In the genomic region with DNA sequence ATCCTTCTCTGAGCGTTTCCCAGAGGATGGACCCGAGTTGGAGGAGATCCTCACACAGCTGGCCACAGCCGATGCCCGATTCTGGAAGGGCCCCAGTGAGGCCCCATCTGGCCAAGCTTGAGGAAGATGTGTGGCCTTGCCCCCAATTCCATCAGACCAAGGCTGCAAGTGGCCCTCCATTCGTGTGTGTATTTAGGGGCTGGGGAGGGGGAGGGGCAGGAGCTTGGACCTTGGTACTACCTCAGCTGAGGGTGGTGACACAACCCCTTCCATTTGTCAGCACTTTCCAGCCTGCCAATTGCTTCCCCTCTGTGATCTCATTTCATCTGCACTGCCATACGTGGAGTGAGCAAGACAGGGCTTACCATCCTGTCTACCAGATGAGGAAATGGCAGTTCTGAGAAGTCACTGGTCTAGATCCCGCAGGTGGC, we compare ENCODE assay signal across 21 cellular contexts. TPM values are rescaled to one million over a fixed set of nuclear protein-coding genes. Genes with fewer than 3 reads are reported as not detected.
DNase-seq lines count a peak whose midpoint lies in the region; TF ChIP-seq lines count a peak whose summit lies in the region.
"Had no signal": no experiment of that assay in that cellular context is flagged by ENCODE, and none has a peak within 500 bp of the region (broad histone marks: within the 10 kb centered on the region; RNA-seq: fewer than 3 reads in every experiment).

No MANE protein-coding gene starts in this region.

- no peak overlapping the region for H3K4me3 Mint-ChIP-seq in activated naive CD4-positive, alpha-beta T cell treated with anti-CD3 and anti-CD28 coated beads, Interleukin-2, amount 10 ng/mL, durations not matched to agents 7 days and 5 days
- H3K4me3 Mint-ChIP-seq in nephron progenitor cell = no peak overlapping the region
- H3K4me3 Mint-ChIP-seq: CD4-positive, alpha-beta T cell; stimulated activated memory B cell treated with anti-CD40 and anti-IgM and Interleukin-4, amounts not matched to agents 10 μg/mL and 1 μg/mL and 100 μg/mL, for 72 hours had no signal

- DNase-seq in activated naive CD4-positive, alpha-beta T cell treated with anti-CD3 and anti-CD28 coated beads, Interleukin-2, amount 10 ng/mL, durations not matched to agents 7 days and 5 days = no peak
- DNase-seq in activated naive CD4-positive, alpha-beta T cell treated with anti-CD3 and anti-CD28 coated beads, Interleukin-2, amount 50 U/mL, for 16 hours = no peak
- peak; percentile 87 for DNase-seq in MV-4-11 (lab: John Stamatoyannopoulos, UW)
- peak; percentile 19 for DNase-seq in amniotic epithelial cell (ENCODE audit: low read depth)
- no peak for DNase-seq in nephron progenitor cell
- DNase-seq in testis = no peak
- DNase-seq in osteoblast (ENCODE audit: insufficient read length, low spot score, missing footprints) = no peak
- no peak for DNase-seq in NCI-H524 treated with DMSO at 0.1 percent for 48 hours (lab: John Stamatoyannopoulos, UW)
- DNase-seq: CD4-positive, alpha-beta T cell; IMR-90; MG63; NCI-H187 treated with DMSO at 0.1 percent for 48 hours; NCI-H510A; nucleus accumbens; SW 1271; thyroid gland; WERI-Rb-1 had no signal

- peaks cover 2% of the 10 kb centered on the region for H4K20me1 ChIP-seq in osteoblast (ENCODE audit: insufficient read depth, low read length)

- H2AFZ ChIP-seq in osteoblast (ENCODE audit: low read length) = no peak overlapping the region

- intact Hi-C loops in testis (cut with DNase I; ENCODE audit: low total_unique reads) = no loop called here

- no peak overlapping the region for H3K27ac ChIP-seq in testis
- H3K27ac ChIP-seq in osteoblast (ENCODE audit: low read depth, low read length) = no peak overlapping the region
- H3K27ac ChIP-seq: thyroid gland, WERI-Rb-1 had no signal

- TF ChIP-seq POLR2A in testis (IDR thresholded peaks at IDR 0.05) = no peak

- H3K9me3 ChIP-seq in testis (no peaks in the 10 kb centered on the region), osteoblast (ENCODE audit: low read depth, low read length) (no peaks in the 10 kb centered on the region)
- H3K9me3 ChIP-seq: HAP-1, MG63, thyroid gland had no signal

- 45 to 65% methylated on average over 6 to 7 of the region's 7 CpGs for WGBS in testis, 2 donors

- TF ChIP-seq CTCF in nephron progenitor cell (IDR thresholded peaks at IDR 0.05) (no peak), testis (IDR thresholded peaks at IDR 0.05) (no peak), osteoblast (IDR thresholded peaks at IDR 0.05; ENCODE audit: extremely low read depth, low read depth, low read length) (no peak)

- no peak overlapping the region for H3K4me2 ChIP-seq in osteoblast (ENCODE audit: insufficient read depth, low read length)

- peaks cover 5% of the 10 kb centered on the region for H3K4me1 ChIP-seq in testis
- H3K4me1 ChIP-seq in osteoblast (ENCODE audit: insufficient read depth, low read length) = peaks cover 11% of the 10 kb centered on the region

- peaks cover 16% of the 10 kb centered on the region for H3K36me3 Mint-ChIP-seq in activated naive CD4-positive, alpha-beta T cell treated with anti-CD3 and anti-CD28 coated beads, Interleukin-2, amount 10 ng/mL, durations not matched to agents 7 days and 5 days
- peaks cover 21% of the 10 kb centered on the region for H3K36me3 Mint-ChIP-seq in nephron progenitor cell (ENCODE audit: low read depth)

- H3K27me3 ChIP-seq in testis = no peaks in the 10 kb centered on the region
- H3K27me3 ChIP-seq in osteoblast (ENCODE audit: insufficient read depth, low read length) = no peaks in the 10 kb centered on the region
- H3K27me3 ChIP-seq: MG63, thyroid gland had no signal

- H3K27ac Mint-ChIP-seq in activated naive CD4-positive, alpha-beta T cell treated with anti-CD3 and anti-CD28 coated beads, Interleukin-2, amount 10 ng/mL, durations not matched to agents 7 days and 5 days = peak overlapping the region; percentile 77
- peak overlapping the region; percentile 59 for H3K27ac Mint-ChIP-seq in nephron progenitor cell
- H3K27ac Mint-ChIP-seq: CD4-positive, alpha-beta T cell had no signal

- H3K4me3 ChIP-seq in testis (no peak overlapping the region), osteoblast (ENCODE audit: insufficient read depth, low read length) (no peak overlapping the region)
- H3K4me3 ChIP-seq: HAP-1, MG63, thyroid gland had no signal

- peaks cover 15% of the 10 kb centered on the region for H3K79me2 ChIP-seq in osteoblast (ENCODE audit: insufficient read depth, low read length)

- peaks cover 25% of the 10 kb centered on the region for H3K4me1 Mint-ChIP-seq in activated naive CD4-positive, alpha-beta T cell treated with anti-CD3 and anti-CD28 coated beads, Interleukin-2, amount 10 ng/mL, durations not matched to agents 7 days and 5 days
- peaks cover 9% of the 10 kb centered on the region for H3K4me1 Mint-ChIP-seq in nephron progenitor cell

- CTCF ChIA-PET in activated naive CD4-positive, alpha-beta T cell treated with anti-CD3 and anti-CD28 coated beads, Interleukin-2, amount 10 ng/mL, durations not matched to agents 7 days and 5 days (lab: Charles Lee) = interaction anchor here (1.1 kb wide), 1 partner anchor 123 kb away, joined by 3 read pairs; no protein-coding TSS in a partner anchor

- no peaks in the 10 kb centered on the region for H3K27me3 Mint-ChIP-seq in activated naive CD4-positive, alpha-beta T cell treated with anti-CD3 and anti-CD28 coated beads, Interleukin-2, amount 10 ng/mL, durations not matched to agents 7 days and 5 days
- H3K27me3 Mint-ChIP-seq in nephron progenitor cell (ENCODE audit: low read depth, poor library complexity) = peaks cover 5% of the 10 kb centered on the region
- H3K27me3 Mint-ChIP-seq: CD4-positive, alpha-beta T cell; stimulated activated memory B cell treated with anti-CD40 and anti-IgM and Interleukin-4, amounts not matched to agents 10 μg/mL and 1 μg/mL and 100 μg/mL, for 72 hours had no signal

- H3K9me3 Mint-ChIP-seq in activated naive CD4-positive, alpha-beta T cell treated with anti-CD3 and anti-CD28 coated beads, Interleukin-2, amount 10 ng/mL, durations not matched to agents 7 days and 5 days = no peaks in the 10 kb centered on the region
- no peaks in the 10 kb centered on the region for H3K9me3 Mint-ChIP-seq in nephron progenitor cell
- H3K9me3 Mint-ChIP-seq: CD4-positive, alpha-beta T cell; stimulated activated memory B cell treated with anti-CD40 and anti-IgM and Interleukin-4, amounts not matched to agents 10 μg/mL and 1 μg/mL and 100 μg/mL, for 72 hours had no signal

- H3K36me3 ChIP-seq in testis (ENCODE audit: low read depth, missing control alignments) (no peaks in the 10 kb centered on the region), osteoblast (ENCODE audit: insufficient read depth, low read length) (peaks cover 16% of the 10 kb centered on the region)

RNA-seq across cellular contexts. Expression of a gene that starts 1.3 kb away (rescaled TPM):
- 10 to 100 TPM; 86.1 to 89.3 TPM for total RNA-seq in testis
- polyA plus RNA-seq in testis (ENCODE audit: insufficient read depth, low read depth, low replicate concordance) = 42.9 TPM
- total RNA-seq in osteoblast = 39.2 and 43.8 TPM in 2 replicates

RNA-seq across cellular contexts. Expression of a gene that starts 28.9 kb away (rescaled TPM):
- total RNA-seq in testis (10 to 100 TPM; 29.3 to 31.0 TPM), osteoblast (35.8 and 36.5 TPM in 2 replicates)
- 24.8 TPM for polyA plus RNA-seq in testis (ENCODE audit: insufficient read depth, low read depth, low replicate concordance)

RNA-seq across cellular contexts. Expression of a gene that starts 36.7 kb away (rescaled TPM):
- total RNA-seq in testis = 10 to 100 TPM; 20.7 to 23.3 TPM
- 9.2 TPM for polyA plus RNA-seq in testis (ENCODE audit: insufficient read depth, low read depth, low replicate concordance)
- 9.4 and 10.5 TPM in 2 replicates for total RNA-seq in osteoblast

RNA-seq across cellular contexts. Expression of a gene that starts 37.6 kb away (rescaled TPM):
- total RNA-seq in testis (1 to 10 TPM; 1.7 to 4.0 TPM), osteoblast (under 0.01 TPM in 1 of 2 replicates, not detected in the other)
- polyA plus RNA-seq in testis (ENCODE audit: insufficient read depth, low read depth, low replicate concordance) = 6.8 TPM
- total RNA-seq: renal cortical epithelial cell, Right ventricle myocardium inferior had no signal

RNA-seq across cellular contexts. Expression of a gene that starts 42.4 kb away (rescaled TPM):
- total RNA-seq in testis (10 to 100 TPM; 13.0 to 17.7 TPM), osteoblast (18.9 and 19.2 TPM in 2 replicates)
- polyA plus RNA-seq in testis (ENCODE audit: insufficient read depth, low read depth, low replicate concordance) = 10.2 TPM

Comparison
In these comparisons a context has a peak if more than half of its experiments do, and no peak if none do; other contexts are left out.
1. DNase-seq: peak in MV-4-11 (single experiment) and amniotic epithelial cell (single experiment); none in activated naive CD4-positive, alpha-beta T cell treated with anti-CD3 and anti-CD28 coated beads, Interleukin-2, amount 10 ng/mL, durations not matched to agents 7 days and 5 days (single experiment), activated naive CD4-positive, alpha-beta T cell treated with anti-CD3 and anti-CD28 coated beads, Interleukin-2, amount 50 U/mL, for 16 hours (single experiment), nephron progenitor cell (single experiment), testis (single experiment), osteoblast (single experiment) and NCI-H524 treated with DMSO at 0.1 percent for 48 hours (single experiment).